ENCODE assay signal across 10 cellular contexts in the genomic region with DNA sequence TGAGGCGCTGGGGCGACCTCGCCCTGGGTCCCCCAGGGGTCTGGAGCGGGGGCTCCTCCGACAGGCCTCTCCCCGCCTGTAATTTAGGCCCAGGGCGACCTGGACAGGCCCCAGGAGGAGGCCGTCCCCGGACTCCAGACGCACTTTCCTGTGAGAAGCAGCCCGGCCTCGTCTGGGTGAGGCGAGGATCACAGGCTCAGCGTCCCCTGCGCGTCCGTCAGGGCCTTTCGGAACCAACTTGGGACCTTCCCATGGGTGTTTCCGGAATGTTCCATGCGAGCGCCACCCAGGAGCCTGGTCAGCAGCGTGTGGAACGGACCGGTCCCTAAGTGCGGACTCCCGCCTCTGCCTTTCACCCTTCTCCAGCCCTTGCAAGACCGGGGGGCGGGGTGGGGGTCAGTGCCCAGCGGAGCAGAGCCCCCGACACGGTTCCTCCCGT. TPM values are rescaled to one million over a fixed set of nuclear protein-coding genes. Genes with fewer than 3 reads are reported as not detected.
A peak's percentile ranks its signal among the peaks of the same experiment; 100 is the strongest.
DNase-seq lines count a peak whose midpoint lies in the region; ATAC-seq and TF ChIP-seq lines count a peak whose summit lies in the region.
"Had no signal": no experiment of that assay in that cellular context is flagged by ENCODE, and none has a peak within 500 bp of the region (broad histone marks: within the 10 kb centered on the region; RNA-seq: fewer than 3 reads in every experiment).

No MANE protein-coding gene starts in this region.

- H3K36me3 Mint-ChIP-seq in activated T-cell treated with anti-CD3 and anti-CD28 coated beads, Interleukin-2, amount 50 U/mL, for 24 hours (ENCODE audit: low read depth), result no peaks in the 10 kb centered on the region
- no peaks in the 10 kb centered on the region for H3K36me3 Mint-ChIP-seq in effector memory CD8-positive, alpha-beta T cell (ENCODE audit: insufficient read depth)
- H3K36me3 Mint-ChIP-seq in natural killer cell treated with Interleukin-12 subunit alpha and Interleukin-12 subunit beta and Interleukin-15 and Interleukin-18, amount 100 ng/mL, for 72 hours, result no peaks in the 10 kb centered on the region
- no peaks in the 10 kb centered on the region for H3K36me3 Mint-ChIP-seq in type B pancreatic cell

- no peaks in the 10 kb centered on the region for H3K9me3 Mint-ChIP-seq in activated T-cell treated with anti-CD3 and anti-CD28 coated beads, Interleukin-2, amount 50 U/mL, for 24 hours
- H3K9me3 Mint-ChIP-seq in effector memory CD8-positive, alpha-beta T cell, result no peaks in the 10 kb centered on the region
- no peaks in the 10 kb centered on the region for H3K9me3 Mint-ChIP-seq in natural killer cell treated with Interleukin-12 subunit alpha and Interleukin-12 subunit beta and Interleukin-15 and Interleukin-18, amount 100 ng/mL, for 72 hours
- H3K9me3 Mint-ChIP-seq in type B pancreatic cell, result no peaks in the 10 kb centered on the region
- H3K9me3 Mint-ChIP-seq: T-helper 1 cell treated with Interleukin-12 subunit alpha and Interleukin-12 subunit beta and Interleukin-4 antibody, amounts not matched to agents 30 μg/mL and 1 μg/mL, for 36 hours had no signal

- H3K27ac Mint-ChIP-seq in activated T-cell treated with anti-CD3 and anti-CD28 coated beads, Interleukin-2, amount 50 U/mL, for 24 hours, result no peak overlapping the region
- no peak overlapping the region for H3K27ac Mint-ChIP-seq in effector memory CD8-positive, alpha-beta T cell
- H3K27ac Mint-ChIP-seq in natural killer cell treated with Interleukin-12 subunit alpha and Interleukin-12 subunit beta and Interleukin-15 and Interleukin-18, amount 100 ng/mL, for 72 hours, result no peak overlapping the region
- peak overlapping the region; percentile 43 for H3K27ac Mint-ChIP-seq in type B pancreatic cell
- H3K27ac Mint-ChIP-seq: T-helper 1 cell treated with Interleukin-12 subunit alpha and Interleukin-12 subunit beta and Interleukin-4 antibody, amounts not matched to agents 30 μg/mL and 1 μg/mL, for 36 hours had no signal

- peaks cover 4% of the 10 kb centered on the region for H3K4me1 Mint-ChIP-seq in activated T-cell treated with anti-CD3 and anti-CD28 coated beads, Interleukin-2, amount 50 U/mL, for 24 hours (ENCODE audit: low read depth)
- H3K4me1 Mint-ChIP-seq in effector memory CD8-positive, alpha-beta T cell (ENCODE audit: low read depth in 2 of 2), result peaks cover 0 to 1% of the 10 kb centered on the region in 2 donors
- H3K4me1 Mint-ChIP-seq in natural killer cell treated with Interleukin-12 subunit alpha and Interleukin-12 subunit beta and Interleukin-15 and Interleukin-18, amount 100 ng/mL, for 72 hours (ENCODE audit: low read depth in 2 of 2), result peaks cover 0 to 5% of the 10 kb centered on the region in 2 donors
- H3K4me1 Mint-ChIP-seq in type B pancreatic cell (ENCODE audit: unreplicated experiment), result no peaks in the 10 kb centered on the region

- DNase-seq in activated T-cell treated with anti-CD3 and anti-CD28 coated beads, Interleukin-2, amount 50 U/mL, for 24 hours, result no peak
- DNase-seq in activated T-cell treated with anti-CD3 and anti-CD28 coated beads, Interleukin-2, amount 50 U/mL, for 1 hour, result no peak
- DNase-seq in effector memory CD8-positive, alpha-beta T cell, result no peak
- no peak for DNase-seq in natural killer cell treated with Interleukin-12 subunit alpha and Interleukin-12 subunit beta and Interleukin-15 and Interleukin-18, amount 100 ng/mL, for 72 hours (ENCODE audit: low spot score)
- DNase-seq in type B pancreatic cell (ENCODE audit: extremely low spot score, unreplicated experiment) (peak; percentile 70), NCI-H1048 (lab: John Stamatoyannopoulos, UW) (no peak), GM13977 (ENCODE audit: low spot score) (no peak), ureter (ENCODE audit: low spot score) (no peak)
- DNase-seq: NCI-H2171 had no signal

- TF ChIP-seq CTCF in type B pancreatic cell (conservative IDR thresholded peaks at IDR 0.05) (no peak), GM13977 (IDR thresholded peaks at IDR 0.05; ENCODE audit: extremely low read depth, insufficient read depth, missing control alignments) (no peak)

- H3K4me3 Mint-ChIP-seq in activated T-cell treated with anti-CD3 and anti-CD28 coated beads, Interleukin-2, amount 50 U/mL, for 24 hours, result peak overlapping the region; percentile 29
- peak overlapping the region; percentile 33 to 61 for H3K4me3 Mint-ChIP-seq in effector memory CD8-positive, alpha-beta T cell
- peak overlapping the region; percentile 38 for H3K4me3 Mint-ChIP-seq in natural killer cell treated with Interleukin-12 subunit alpha and Interleukin-12 subunit beta and Interleukin-15 and Interleukin-18, amount 100 ng/mL, for 72 hours
- H3K4me3 Mint-ChIP-seq in type B pancreatic cell, result peak overlapping the region; percentile 71
- H3K4me3 Mint-ChIP-seq: T-helper 1 cell treated with Interleukin-12 subunit alpha and Interleukin-12 subunit beta and Interleukin-4 antibody, amounts not matched to agents 30 μg/mL and 1 μg/mL, for 36 hours had no signal

- peaks cover 39% of the 10 kb centered on the region for H3K27me3 Mint-ChIP-seq in activated T-cell treated with anti-CD3 and anti-CD28 coated beads, Interleukin-2, amount 50 U/mL, for 24 hours
- H3K27me3 Mint-ChIP-seq in effector memory CD8-positive, alpha-beta T cell, result peaks cover 23 to 50% of the 10 kb centered on the region in 2 donors
- peaks cover 11 to 18% of the 10 kb centered on the region in 2 donors for H3K27me3 Mint-ChIP-seq in natural killer cell treated with Interleukin-12 subunit alpha and Interleukin-12 subunit beta and Interleukin-15 and Interleukin-18, amount 100 ng/mL, for 72 hours
- H3K27me3 Mint-ChIP-seq in type B pancreatic cell, result no peaks in the 10 kb centered on the region

- in situ Hi-C loops in GM13977 (cut with MboI; ENCODE audit: low pct_unique_long_range_greater_than_20kb, low sequenced_read_pairs, unreplicated experiment), result no loop called here

- no peak for ATAC-seq in effector memory CD8-positive, alpha-beta T cell (replicated peaks)
- no peak for ATAC-seq in natural killer cell treated with Interleukin-12 subunit alpha and Interleukin-12 subunit beta and Interleukin-15 and Interleukin-18, amount 100 ng/mL, for 72 hours

RNA-seq across cellular contexts. Expression of a gene that starts 1.0 kb away (rescaled TPM):
- total RNA-seq in natural killer cell treated with Interleukin-12 subunit alpha and Interleukin-12 subunit beta and Interleukin-15 and Interleukin-18, amount 100 ng/mL, for 72 hours, result not detected
- total RNA-seq in type B pancreatic cell (ENCODE audit: low replicate concordance) (19.0 and 22.4 TPM in 2 replicates), ureter (25.2 TPM)

Comparison
In these comparisons a context has a peak if more than half of its experiments do, and no peak if none do; other contexts are left out.
1. RNA of a gene that starts 1.0 kb away (total RNA-seq): 25.2 TPM in ureter (single experiment) and 19.0 to 22.4 TPM in type B pancreatic cell; not detected in natural killer cell treated with Interleukin-12 subunit alpha and Interleukin-12 subunit beta and Interleukin-15 and Interleukin-18, amount 100 ng/mL, for 72 hours; every median in the first group is over 10 times any median in the second.
2. Peak in every context shown above with its lines, with median percentiles within 50 percentile points of each other: H3K4me3 Mint-ChIP-seq.